In the genomic region with DNA sequence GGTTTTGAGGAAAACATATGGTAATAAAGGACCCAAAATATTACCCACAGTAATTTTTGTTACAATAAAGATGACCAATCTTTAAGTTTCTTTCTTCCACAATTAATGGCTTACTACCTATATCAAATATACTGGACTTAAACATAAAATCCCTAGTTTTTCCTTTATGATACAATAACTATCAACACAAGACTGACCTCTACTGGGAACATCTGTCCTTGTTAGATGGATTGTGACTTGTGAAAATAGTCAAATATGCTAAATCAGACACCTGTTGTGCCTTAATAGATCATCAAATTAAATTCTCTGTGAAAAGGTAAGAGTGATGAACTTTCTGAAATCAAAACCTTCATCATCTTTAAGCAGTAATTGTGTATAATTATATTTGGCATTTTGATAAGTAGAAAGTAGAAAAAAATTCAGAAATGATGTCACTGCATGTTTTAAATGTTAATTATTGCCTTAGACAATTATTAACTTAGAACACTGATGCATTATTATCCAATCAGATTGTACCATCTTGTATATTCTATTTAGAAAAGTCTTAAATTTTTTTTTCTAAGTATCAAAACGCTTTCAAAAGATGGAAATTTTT, we compare ENCODE assay signal across 9 cellular contexts.
DNase-seq lines count a peak whose midpoint lies in the region; ATAC-seq and TF ChIP-seq lines count a peak whose summit lies in the region.
"Had no signal": no experiment of that assay in that cellular context is flagged by ENCODE, and none has a peak within 500 bp of the region (broad histone marks: within the 10 kb centered on the region; RNA-seq: fewer than 3 reads in every experiment).

No MANE protein-coding gene starts in this region.

- no peak overlapping the region for H3K27ac Mint-ChIP-seq in activated naive CD8-positive, alpha-beta T cell treated with anti-CD3 and anti-CD28 coated beads, Interleukin-2, amount 50 U/mL, for 24 hours

- no peaks in the 10 kb centered on the region for H3K36me3 ChIP-seq in thyroid gland

- no peaks in the 10 kb centered on the region for H3K4me1 Mint-ChIP-seq in activated naive CD8-positive, alpha-beta T cell treated with anti-CD3 and anti-CD28 coated beads, Interleukin-2, amount 50 U/mL, for 24 hours

- no peaks in the 10 kb centered on the region for H3K27me3 Mint-ChIP-seq in activated naive CD8-positive, alpha-beta T cell treated with anti-CD3 and anti-CD28 coated beads, Interleukin-2, amount 50 U/mL, for 24 hours

- H3K4me3 Mint-ChIP-seq in activated naive CD8-positive, alpha-beta T cell treated with anti-CD3 and anti-CD28 coated beads, Interleukin-2, amount 50 U/mL, for 24 hours, result no peak overlapping the region

- 98% methylated on average over 1 of the region's 1 CpG for WGBS in thyroid gland, 2 donors

- TF ChIP-seq POLR2A in thyroid gland (IDR thresholded peaks at IDR 0.05), result no peak

- no peak overlapping the region for H3K4me3 ChIP-seq in thyroid gland (replicated peaks in 1 of 3)
- H3K4me3 ChIP-seq: testis had no signal

- no peaks in the 10 kb centered on the region for H3K27me3 ChIP-seq in thyroid gland
- H3K27me3 ChIP-seq: testis had no signal

- intact Hi-C loops in thyroid gland (cut with DNase I), result no loop called here

- peak; percentile 29 for TF ChIP-seq CTCF in AG09319 (IDR thresholded peaks at IDR 0.05; ENCODE audit: low read depth, low read length)
- peak; percentile 30 for TF ChIP-seq CTCF in GM20000 (IDR thresholded peaks at IDR 0.05; ENCODE audit: extremely low read depth, missing control alignments)
- TF ChIP-seq CTCF in thyroid gland (IDR thresholded peaks at IDR 0.05), result peak in 3 of 6 experiments; percentile 23 to 36 (median 34)

- no peak overlapping the region for H3K27ac ChIP-seq in thyroid gland
- H3K27ac ChIP-seq: testis had no signal

- peak; percentile 40; the same call in 1 of the 3 replicates for ATAC-seq in SK-N-SH treated with all-trans-retinoic acid at 6 μM for 48 hours
- no peak for ATAC-seq in activated naive CD8-positive, alpha-beta T cell treated with anti-CD3 and anti-CD28 coated beads, Interleukin-2, amount 50 U/mL, for 24 hours

- DNase-seq in AG09319 (ENCODE audit: extremely low read depth, low read depth) (no peak), GM20000 (ENCODE audit: low spot score) (peak; percentile 12), iris pigment epithelial cell (ENCODE audit: low read depth) (peak; percentile 53), thyroid gland (no peak), NCI-H1105 treated with DMSO at 0.1 percent for 48 hours (lab: John Stamatoyannopoulos, UW) (no peak)
- no peak for DNase-seq in activated CD4-positive, alpha-beta T cell treated with anti-CD3 and anti-CD28 coated beads for 1 hour
- no peak for DNase-seq in activated naive CD8-positive, alpha-beta T cell treated with anti-CD3 and anti-CD28 coated beads, Interleukin-2, amount 50 U/mL, for 24 hours
- DNase-seq: testis had no signal

- H3K4me1 ChIP-seq in thyroid gland, result no peaks in the 10 kb centered on the region
- H3K4me1 ChIP-seq: testis had no signal

- H3K9me3 Mint-ChIP-seq in activated naive CD8-positive, alpha-beta T cell treated with anti-CD3 and anti-CD28 coated beads, Interleukin-2, amount 50 U/mL, for 24 hours, result no peaks in the 10 kb centered on the region

- H3K36me3 Mint-ChIP-seq in activated naive CD8-positive, alpha-beta T cell treated with anti-CD3 and anti-CD28 coated beads, Interleukin-2, amount 50 U/mL, for 24 hours (ENCODE audit: low read depth), result no peaks in the 10 kb centered on the region

- no peaks in the 10 kb centered on the region for H3K9me3 ChIP-seq in thyroid gland
- H3K9me3 ChIP-seq: testis had no signal

TF ChIP-seq in SK-N-SH treated with all-trans-retinoic acid at 6 μM for 48 hours, 23 proteins besides CTCF, POLR2A, EP300 and RAD21:
- TF ChIP-seq BACH2 (CRISPR knock-in tag; IDR thresholded peaks at IDR 0.05; ENCODE audit: borderline replicate concordance) (no peak), ZC3H10 (CRISPR knock-in tag; IDR thresholded peaks at IDR 0.05) (no peak), ESRRG (CRISPR knock-in tag; IDR thresholded peaks at IDR 0.05) (no peak), CSDC2 (CRISPR knock-in tag; IDR thresholded peaks at IDR 0.05) (no peak), ARNTL (CRISPR knock-in tag; IDR thresholded peaks at IDR 0.05; ENCODE audit: borderline replicate concordance, low read depth) (no peak)
- TF ChIP-seq, protein P1, sequence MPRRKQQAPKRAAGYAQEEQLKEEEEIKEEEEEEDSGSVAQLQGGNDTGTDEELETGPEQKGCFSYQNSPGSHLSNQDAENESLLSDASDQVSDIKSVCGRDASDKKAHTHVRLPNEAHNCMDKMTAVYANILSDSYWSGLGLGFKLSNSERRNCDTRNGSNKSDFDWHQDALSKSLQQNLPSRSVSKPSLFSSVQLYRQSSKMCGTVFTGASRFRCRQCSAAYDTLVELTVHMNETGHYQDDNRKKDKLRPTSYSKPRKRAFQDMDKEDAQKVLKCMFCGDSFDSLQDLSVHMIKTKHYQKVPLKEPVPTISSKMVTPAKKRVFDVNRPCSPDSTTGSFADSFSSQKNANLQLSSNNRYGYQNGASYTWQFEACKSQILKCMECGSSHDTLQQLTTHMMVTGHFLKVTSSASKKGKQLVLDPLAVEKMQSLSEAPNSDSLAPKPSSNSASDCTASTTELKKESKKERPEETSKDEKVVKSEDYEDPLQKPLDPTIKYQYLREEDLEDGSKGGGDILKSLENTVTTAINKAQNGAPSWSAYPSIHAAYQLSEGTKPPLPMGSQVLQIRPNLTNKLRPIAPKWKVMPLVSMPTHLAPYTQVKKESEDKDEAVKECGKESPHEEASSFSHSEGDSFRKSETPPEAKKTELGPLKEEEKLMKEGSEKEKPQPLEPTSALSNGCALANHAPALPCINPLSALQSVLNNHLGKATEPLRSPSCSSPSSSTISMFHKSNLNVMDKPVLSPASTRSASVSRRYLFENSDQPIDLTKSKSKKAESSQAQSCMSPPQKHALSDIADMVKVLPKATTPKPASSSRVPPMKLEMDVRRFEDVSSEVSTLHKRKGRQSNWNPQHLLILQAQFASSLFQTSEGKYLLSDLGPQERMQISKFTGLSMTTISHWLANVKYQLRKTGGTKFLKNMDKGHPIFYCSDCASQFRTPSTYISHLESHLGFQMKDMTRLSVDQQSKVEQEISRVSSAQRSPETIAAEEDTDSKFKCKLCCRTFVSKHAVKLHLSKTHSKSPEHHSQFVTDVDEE (CRISPR knock-in tag; IDR thresholded peaks at IDR 0.05), result no peak
TF ChIP-seq in SK-N-SH treated with all-trans-retinoic acid at 6 μM for 48 hours: peak in this region for 0.

Comparison
In these comparisons a context has a peak if more than half of its experiments do, and no peak if none do; other contexts are left out.
1. DNase-seq: peak in GM20000 (single experiment) and iris pigment epithelial cell (single experiment); none in AG09319 (single experiment), activated CD4-positive, alpha-beta T cell treated with anti-CD3 and anti-CD28 coated beads for 1 hour (single experiment), thyroid gland (0 of 2), activated naive CD8-positive, alpha-beta T cell treated with anti-CD3 and anti-CD28 coated beads, Interleukin-2, amount 50 U/mL, for 24 hours (single experiment) and NCI-H1105 treated with DMSO at 0.1 percent for 48 hours (single experiment).